ENCODE assay signal across 8 cellular contexts in genomic region chr22:43955883-43956286, GRCh38. TPM values are rescaled to one million over a fixed set of nuclear protein-coding genes. Genes with fewer than 3 reads are reported as not detected.
A peak's percentile ranks its signal among the peaks of the same experiment; 100 is the strongest.
DNase-seq lines count a peak whose midpoint lies in the region; ATAC-seq and TF ChIP-seq lines count a peak whose summit lies in the region.

No MANE protein-coding gene starts in this region.

- H3K4me3 ChIP-seq in GM08714 (ENCODE audit: low read length), result peak overlapping the region; percentile 95

- POLR2A ChIA-PET in activated B cell treated with CpG ODN at 0.5 μM for 24 hours (lab: Charles Lee), result interaction anchor here (0.7 to 2.0 kb wide), 6 partner anchors 10 to 771 kb away, joined by 3 to 12 read pairs (median 4); partner anchors contain the start of genes EFCAB6 and PARVG

- DNase-seq in activated B cell treated with CpG ODN at 0.5 μM for 24 hours, result no peak
- DNase-seq in hippocampal formation (lab: John Stamatoyannopoulos, UW), result peak; percentile 2 to 35
- no peak for DNase-seq in effector CD4-positive, alpha-beta T cell
- no peak for DNase-seq in head of caudate nucleus

- intact Hi-C loops in activated B cell treated with CpG ODN at 0.5 μM for 24 hours (cut with micrococcal nuclease), result loop anchor here (1.0 to 5.0 kb wide), 6 partner anchors 33 to 542 kb away; partner anchors contain the start of genes EFCAB6, PARVG, PNPLA3 and RTL6
- intact Hi-C loops in head of caudate nucleus (cut with DNase I), result loop anchor here (5.0 kb wide), 1 partner anchor 144 kb away; the partner anchor contains the start of gene EFCAB6

- ATAC-seq in HG03135 (IDR thresholded peaks at IDR 0.05; ENCODE audit: unreplicated experiment) (peak; percentile 21), activated B cell treated with CpG ODN at 0.5 μM for 24 hours (ENCODE audit: low read depth) (peak; percentile 30), HG03520 (IDR thresholded peaks at IDR 0.05; ENCODE audit: unreplicated experiment) (no peak)
- peak; percentile 67 for ATAC-seq in stimulated activated memory B cell treated with anti-CD40 and anti-IgM and Interleukin-4, amounts not matched to agents 10 μg/mL and 1 μg/mL and 100 μg/mL, for 72 hours

- no peaks in the 10 kb centered on the region for H3K9me3 Mint-ChIP-seq in activated B cell treated with CpG ODN at 0.5 μM for 24 hours
- H3K9me3 Mint-ChIP-seq in stimulated activated memory B cell treated with anti-CD40 and anti-IgM and Interleukin-4, amounts not matched to agents 10 μg/mL and 1 μg/mL and 100 μg/mL, for 72 hours, result no peaks in the 10 kb centered on the region

- no peak for TF ChIP-seq CTCF in activated B cell treated with CpG ODN at 0.5 μM for 24 hours (IDR thresholded peaks at IDR 0.05)

- peaks cover 33% of the 10 kb centered on the region for H3K4me1 Mint-ChIP-seq in activated B cell treated with CpG ODN at 0.5 μM for 24 hours
- H3K4me1 Mint-ChIP-seq in stimulated activated memory B cell treated with anti-CD40 and anti-IgM and Interleukin-4, amounts not matched to agents 10 μg/mL and 1 μg/mL and 100 μg/mL, for 72 hours, result peaks cover 36% of the 10 kb centered on the region

- peaks cover 2% of the 10 kb centered on the region for H3K27me3 Mint-ChIP-seq in activated B cell treated with CpG ODN at 0.5 μM for 24 hours
- peaks cover 10% of the 10 kb centered on the region for H3K27me3 Mint-ChIP-seq in stimulated activated memory B cell treated with anti-CD40 and anti-IgM and Interleukin-4, amounts not matched to agents 10 μg/mL and 1 μg/mL and 100 μg/mL, for 72 hours

- H3K27ac Mint-ChIP-seq in activated B cell treated with CpG ODN at 0.5 μM for 24 hours, result peak overlapping the region; percentile 94
- peak overlapping the region; percentile 93 for H3K27ac Mint-ChIP-seq in stimulated activated memory B cell treated with anti-CD40 and anti-IgM and Interleukin-4, amounts not matched to agents 10 μg/mL and 1 μg/mL and 100 μg/mL, for 72 hours

- peak overlapping the region; percentile 96 for H3K4me3 Mint-ChIP-seq in activated B cell treated with CpG ODN at 0.5 μM for 24 hours
- H3K4me3 Mint-ChIP-seq in stimulated activated memory B cell treated with anti-CD40 and anti-IgM and Interleukin-4, amounts not matched to agents 10 μg/mL and 1 μg/mL and 100 μg/mL, for 72 hours, result peak overlapping the region; percentile 94

- CTCF ChIA-PET in activated B cell treated with CpG ODN at 0.5 μM for 24 hours (lab: Charles Lee), result interaction anchor here (1.9 to 2.0 kb wide), 2 partner anchors 10 to 37 kb away, joined by 5 to 18 read pairs; no protein-coding TSS in a partner anchor

- peaks cover 22% of the 10 kb centered on the region for H3K36me3 Mint-ChIP-seq in activated B cell treated with CpG ODN at 0.5 μM for 24 hours (ENCODE audit: low read depth)
- peaks cover 6% of the 10 kb centered on the region for H3K36me3 Mint-ChIP-seq in stimulated activated memory B cell treated with anti-CD40 and anti-IgM and Interleukin-4, amounts not matched to agents 10 μg/mL and 1 μg/mL and 100 μg/mL, for 72 hours

RNA-seq across cellular contexts. Expression of gene SAMM50, which starts 0.6 kb away (rescaled TPM):
- total RNA-seq in activated B cell treated with CpG ODN at 0.5 μM for 24 hours, result 49.6 and 51.2 TPM in 2 replicates

RNA-seq across cellular contexts. Expression of gene PNPLA3, which starts 32.3 kb away (rescaled TPM):
- total RNA-seq in activated B cell treated with CpG ODN at 0.5 μM for 24 hours, result 0.33 TPM in 1 of 2 replicates, not detected in the other

Comparison
In these comparisons a context has a peak if more than half of its experiments do, and no peak if none do; other contexts are left out.
1. DNase-seq: peak in hippocampal formation (2 of 2); none in activated B cell treated with CpG ODN at 0.5 μM for 24 hours (single experiment), effector CD4-positive, alpha-beta T cell (single experiment) and head of caudate nucleus (0 of 42).